In the genomic region with DNA sequence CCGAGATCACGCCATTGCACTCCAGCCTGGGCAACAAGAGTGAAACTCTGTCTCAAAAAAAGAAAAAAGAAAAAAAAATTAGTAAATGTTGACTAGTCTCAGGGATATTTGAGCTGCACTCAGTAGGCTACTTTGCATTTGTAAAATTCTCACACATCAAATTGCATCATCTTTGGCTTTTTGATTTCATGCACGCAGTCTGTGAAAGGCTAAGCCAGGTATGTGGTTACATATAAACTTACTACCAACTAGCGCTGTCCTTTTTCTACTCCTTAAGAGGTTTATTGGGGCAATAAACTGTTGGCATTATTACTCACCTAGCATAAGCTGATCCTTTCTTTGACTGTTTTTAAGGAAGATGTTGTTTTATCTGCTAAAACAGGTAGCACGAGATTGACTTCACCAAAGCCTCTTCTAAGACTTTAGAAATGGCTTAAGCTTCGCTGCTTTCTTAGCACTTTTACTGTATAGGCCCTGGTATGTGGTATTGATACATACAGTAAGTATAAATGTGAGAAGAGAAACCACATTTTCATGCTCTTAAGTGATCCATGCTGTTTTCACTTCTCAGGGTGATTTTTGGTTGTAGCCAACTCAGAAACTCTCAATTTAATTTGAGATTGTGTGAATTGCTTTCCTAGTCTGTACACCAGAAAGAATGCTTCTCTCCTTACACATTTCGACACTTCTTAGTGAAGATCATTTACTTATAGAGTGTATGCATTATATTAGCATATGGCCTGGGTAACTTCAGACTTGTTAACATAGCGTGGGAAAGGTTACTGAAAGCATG, we compare ENCODE assay signal across 17 cellular contexts.
DNase-seq lines count a peak whose midpoint lies in the region; ATAC-seq, FAIRE-seq and TF ChIP-seq lines count a peak whose summit lies in the region.
"Had no signal": no experiment of that assay in that cellular context is flagged by ENCODE, and none has a peak within 500 bp of the region (broad histone marks: within the 10 kb centered on the region; RNA-seq: fewer than 3 reads in every experiment).

No MANE protein-coding gene starts in this region.

- 73 to 80% methylated on average over 8 of the region's 8 CpGs for WGBS in pancreas, 2 donors

- H3K9me3 ChIP-seq in pancreas, result no peaks in the 10 kb centered on the region
- H3K9me3 ChIP-seq: colonic mucosa, SJCRH30 had no signal

- H3K27ac ChIP-seq in pancreas, result no peak overlapping the region
- H3K27ac ChIP-seq: colonic mucosa, parathyroid adenoma, SJCRH30 had no signal

- H3K4me3 ChIP-seq in pancreas, result no peak overlapping the region
- H3K4me3 ChIP-seq: colonic mucosa, SJCRH30 had no signal

- FAIRE-seq in GM12892 (lab: Jason Lieb, UNC) (peak; percentile 38), pancreas (lab: Jason Lieb, UNC) (no peak)

- no peak for DNase-seq in GM12892 (ENCODE audit: insufficient read length)
- no peak for DNase-seq in pancreas
- no peak for DNase-seq in NCI-H1930 (lab: John Stamatoyannopoulos, UW)
- DNase-seq in germinal center (ENCODE audit: low spot score), result no peak
- DNase-seq in hypothalamus (lab: John Stamatoyannopoulos, UW), result no peak
- DNase-seq: activated T-cell treated with anti-CD3 and anti-CD28 coated beads for 4 hours, Calu3, colonic mucosa, immature natural killer cell, NCI-H1436 treated with DMSO at 0.1 percent for 48 hours, NCI-H82, SJCRH30 had no signal

- no peaks in the 10 kb centered on the region for H3K36me3 ChIP-seq in pancreas
- H3K36me3 ChIP-seq: colonic mucosa, SJCRH30 had no signal

- peak; percentile 53 for ATAC-seq in GM19467 (IDR thresholded peaks at IDR 0.05; ENCODE audit: unreplicated experiment)
- ATAC-seq in HG02884 (IDR thresholded peaks at IDR 0.05; ENCODE audit: unreplicated experiment), result peak; percentile 70
- ATAC-seq in HG03565 (IDR thresholded peaks at IDR 0.05; ENCODE audit: unreplicated experiment), result peak; percentile 79
- no peak for ATAC-seq in pancreas
- ATAC-seq: HCT116 had no signal

- intact Hi-C loops in pancreas (cut with DNase I), result no loop called here

- no peak for TF ChIP-seq POLR2A in GM12892 (IDR thresholded peaks at IDR 0.05; ENCODE audit: low read depth, low read length)

- H3K4me1 ChIP-seq in pancreas, result no peaks in the 10 kb centered on the region
- H3K4me1 ChIP-seq: parathyroid adenoma, SJCRH30 had no signal

- no peaks in the 10 kb centered on the region for H3K27me3 ChIP-seq in pancreas
- H3K27me3 ChIP-seq: colonic mucosa, SJCRH30 had no signal

- TF ChIP-seq CTCF in pancreas (IDR thresholded peaks at IDR 0.05), result no peak

Comparison
In these comparisons a context has a peak if more than half of its experiments do, and no peak if none do; other contexts are left out.
1. ATAC-seq: peak in GM19467 (single experiment), HG02884 (single experiment) and HG03565 (single experiment); none in pancreas (0 of 4).